In the genomic region with DNA sequence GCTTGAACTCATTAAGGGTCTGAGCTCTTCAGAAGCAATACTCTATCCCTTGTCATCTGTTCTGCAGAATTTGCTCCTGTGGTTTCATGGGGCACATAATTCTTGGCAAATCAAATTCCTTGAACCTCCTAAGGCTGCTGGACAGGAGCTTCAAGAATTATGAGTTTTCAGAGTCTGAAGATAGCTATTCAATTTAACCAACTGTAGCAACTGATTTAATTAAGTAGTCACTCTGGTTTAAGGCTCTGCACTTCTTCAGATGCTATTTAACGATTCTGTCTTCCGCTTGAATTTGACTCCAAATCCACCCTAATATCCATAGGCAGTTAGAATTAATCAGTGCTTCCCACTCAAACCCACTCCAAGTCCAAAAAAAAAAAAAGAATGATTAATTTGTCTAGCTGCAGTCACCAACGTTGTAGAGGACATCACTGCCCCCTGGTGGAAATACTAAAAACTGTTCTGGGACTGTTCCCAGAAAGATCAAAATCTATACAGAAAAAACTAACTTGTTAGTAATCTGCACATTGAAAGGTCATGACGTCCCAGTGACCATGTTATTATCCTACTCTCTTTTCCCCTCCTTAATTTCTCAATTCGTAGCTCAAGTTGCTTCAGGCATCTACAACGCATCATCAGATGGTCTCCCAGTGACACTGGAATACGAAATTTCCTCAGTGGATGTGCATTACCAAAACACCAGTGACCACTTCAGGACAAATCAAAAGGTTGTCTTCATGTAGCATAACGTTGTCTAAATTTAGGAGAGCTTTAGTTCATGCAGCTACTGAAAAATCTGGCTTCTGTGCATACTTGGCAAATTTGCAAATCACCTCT, we compare ENCODE assay signal across 9 cellular contexts.
DNase-seq lines count a peak whose midpoint lies in the region; ATAC-seq, FAIRE-seq and TF ChIP-seq lines count a peak whose summit lies in the region.
"Had no signal": no experiment of that assay in that cellular context is flagged by ENCODE, and none has a peak within 500 bp of the region (broad histone marks: within the 10 kb centered on the region; RNA-seq: fewer than 3 reads in every experiment).

No MANE protein-coding gene starts in this region.

- FAIRE-seq in HepG2 (lab: Jason Lieb, UNC) = peak; percentile 21

- TF ChIP-seq EP300 in HepG2 (IDR thresholded peaks at IDR 0.05; ENCODE audit: low read depth in 2 of 2, low read length in 2 of 2) = no peak
- no peak for TF ChIP-seq EP300 in HepG2 (CRISPR knock-in tag; IDR thresholded peaks at IDR 0.05; ENCODE audit: borderline replicate concordance)

- 14% methylated on average over 8 of the region's 8 CpGs for WGBS in HepG2 (ENCODE audit: low lambda C conversion rate)

- H2AFZ ChIP-seq in HCT116 (ENCODE audit: low read depth, low read length, poor library complexity, severe bottlenecking) (no peak overlapping the region), HepG2 (ENCODE audit: low read length) (no peak overlapping the region)

- H3K9me2 ChIP-seq in HCT116 (ENCODE audit: insufficient read depth) = no peaks in the 10 kb centered on the region

- no peaks in the 10 kb centered on the region for H3K79me2 ChIP-seq in HCT116 (ENCODE audit: insufficient read depth, low read length)
- no peaks in the 10 kb centered on the region for H3K79me2 ChIP-seq in HepG2 (ENCODE audit: insufficient read depth, low read length)

- intact Hi-C loops in HCT116 (cut with micrococcal nuclease) = loop anchor here (1.0 to 5.0 kb wide), 4 partner anchors 151 to 945 kb away; no protein-coding TSS in a partner anchor
- intact Hi-C loops in breast epithelium (cut with DNase I; ENCODE audit: low total_unique reads) = no loop called here
- intact Hi-C loops in HepG2 (cut with micrococcal nuclease; ENCODE audit: unreplicated experiment) = loop anchor here (1.0 kb wide), 2 partner anchors 352 to 946 kb away; no protein-coding TSS in a partner anchor
- intact Hi-C loops in activated CD4-positive, alpha-beta memory T cell treated with anti-CD3 and anti-CD28 coated beads for 36 hours (cut with micrococcal nuclease) = loop anchor here (1.0 to 10.0 kb wide), 4 partner anchors 128 to 1136 kb away; a partner anchor contains a TSS

- RAD21 ChIA-PET in HCT116 (lab: Charles Lee; ENCODE audit: low non-redundant PET in 1 of 2, low total read pairs in 2 of 2, uncharacterized antibody in 2 of 2, unreplicated experiment in 2 of 2) = interaction anchor here (0.7 to 1.8 kb wide), 6 partner anchors 151 to 352 kb away, joined by 3 to 15 read pairs (median 6); a partner anchor contains a TSS

- no peak overlapping the region for H3K27ac ChIP-seq in HCT116 (ENCODE audit: low read depth, low read length)
- no peak overlapping the region for H3K27ac ChIP-seq in breast epithelium
- no peak overlapping the region for H3K27ac ChIP-seq in HepG2 (ENCODE audit: extremely low read length, insufficient read depth, low read length)

- no peak overlapping the region for H3K4me3 Mint-ChIP-seq in activated CD4-positive, alpha-beta memory T cell treated with anti-CD3 and anti-CD28 coated beads for 36 hours
- H3K4me3 Mint-ChIP-seq: CD8-positive, alpha-beta memory T cell had no signal

- peak; percentile 61; the same call in 1 of the 2 replicates for ATAC-seq in HCT116
- peak; percentile 46; the same call in 2 of the 3 replicates for ATAC-seq in HepG2
- no peak for ATAC-seq in GM18498 (IDR thresholded peaks at IDR 0.05; ENCODE audit: unreplicated experiment)

- H4K20me1 ChIP-seq in HCT116 (ENCODE audit: insufficient read depth) (no peaks in the 10 kb centered on the region), HepG2 (ENCODE audit: insufficient read depth, low read length) (no peaks in the 10 kb centered on the region)

- POLR2A ChIA-PET in HCT116 (lab: Charles Lee) (interaction anchor here (1.7 kb wide), 1 partner anchor 151 kb away, joined by 5 read pairs; no protein-coding TSS in a partner anchor), HepG2 (lab: Yijun Ruan, JAX) (no interaction called here)
- POLR2A ChIA-PET in activated CD4-positive, alpha-beta memory T cell treated with anti-CD3 and anti-CD28 coated beads for 36 hours (lab: Charles Lee) = no interaction called here

- no peaks in the 10 kb centered on the region for H3K9me3 ChIP-seq in HCT116 (ENCODE audit: control insufficient read depth in 1 of 2, insufficient read depth in 1 of 2, low read depth in 1 of 2, low read length in 2 of 2)
- H3K9me3 ChIP-seq in breast epithelium = no peaks in the 10 kb centered on the region
- H3K9me3 ChIP-seq in HepG2 (ENCODE audit: low read length) = no peaks in the 10 kb centered on the region

- H3K4me1 ChIP-seq in HCT116 (ENCODE audit: control insufficient read depth in 1 of 2, insufficient read depth in 2 of 2, low read length in 2 of 2) (no peaks in the 10 kb centered on the region), breast epithelium (no peaks in the 10 kb centered on the region), HepG2 (ENCODE audit: insufficient read depth, low read length) (no peaks in the 10 kb centered on the region)

- no peak overlapping the region for H3K27ac Mint-ChIP-seq in activated CD4-positive, alpha-beta memory T cell treated with anti-CD3 and anti-CD28 coated beads for 36 hours
- H3K27ac Mint-ChIP-seq: CD8-positive, alpha-beta memory T cell had no signal

- H3K27me3 ChIP-seq in HCT116 (ENCODE audit: insufficient read depth, low read length) (no peaks in the 10 kb centered on the region), breast epithelium (no peaks in the 10 kb centered on the region), HepG2 (ENCODE audit: control insufficient read depth in 1 of 2, insufficient read depth in 2 of 2, low read length in 2 of 2) (no peaks in the 10 kb centered on the region; a peak in 1 of 5 replicates)

- H3K9me3 Mint-ChIP-seq in activated CD4-positive, alpha-beta memory T cell treated with anti-CD3 and anti-CD28 coated beads for 36 hours = no peaks in the 10 kb centered on the region
- H3K9me3 Mint-ChIP-seq: CD8-positive, alpha-beta memory T cell had no signal

- in situ Hi-C loops in HepG2 (cut with HindIII; ENCODE audit: extremely low pct_ligation_motif_present, low pct_unique_long_range_greater_than_20kb) = loop anchor here (10.0 to 25.0 kb wide), 2 partner anchors 348 to 936 kb away; no protein-coding TSS in a partner anchor

- peak; percentile 8 for DNase-seq in NCI-H2196 (lab: John Stamatoyannopoulos, UW; ENCODE audit: unreplicated experiment)
- no peak for DNase-seq in NCI-H2196 treated with DMSO at 0.1 percent for 48 hours (lab: John Stamatoyannopoulos, UW; ENCODE audit: unreplicated experiment)
- DNase-seq in HCT116 (ENCODE audit: low read depth, low spot score) = peak; percentile 22
- peak; percentile 69 for DNase-seq in NCI-H82 treated with DMSO at 0.1 percent for 48 hours (lab: John Stamatoyannopoulos, UW; ENCODE audit: unreplicated experiment)
- no peak for DNase-seq in breast epithelium (ENCODE audit: low spot score in 2 of 2)
- peak; percentile 24 for DNase-seq in HepG2 (ENCODE audit: low spot score)
- no peak for DNase-seq in activated CD4-positive, alpha-beta memory T cell treated with anti-CD3 and anti-CD28 coated beads for 36 hours

- TF ChIP-seq CTCF in HCT116 (IDR thresholded peaks at IDR 0.05 in 2 of 3, conservative IDR thresholded peaks at IDR 0.05 in 1 of 3; ENCODE audit: borderline replicate concordance in 1 of 3, insufficient read depth in 1 of 3, low read depth in 2 of 3, low read length in 2 of 3) = peak; percentile 35 to 74 (median 60); a peak in 5 of 6 replicates
- peak in 2 of 3 donors; percentile 15 to 18 for TF ChIP-seq CTCF in breast epithelium (IDR thresholded peaks at IDR 0.05)
- TF ChIP-seq CTCF in HepG2 (CRISPR knock-in tag; IDR thresholded peaks at IDR 0.05) = peak; percentile 50

- no TSS peak for BruUV-seq in HCT116 (replicated peaks; lab: Mats Ljungman, UMichigan)
- no TSS peak for BruUV-seq in HepG2 (replicated peaks; lab: Mats Ljungman, UMichigan)

- peak; percentile 70 for TF ChIP-seq RAD21 in HCT116 (IDR thresholded peaks at IDR 0.05; ENCODE audit: low read depth)
- TF ChIP-seq RAD21 in HepG2 (CRISPR knock-in tag; IDR thresholded peaks at IDR 0.05) = no peak

- H3K36me3 Mint-ChIP-seq in activated CD4-positive, alpha-beta memory T cell treated with anti-CD3 and anti-CD28 coated beads for 36 hours = no peaks in the 10 kb centered on the region
- H3K36me3 Mint-ChIP-seq: CD8-positive, alpha-beta memory T cell had no signal

- CTCF ChIA-PET in HCT116 (lab: Charles Lee) = interaction anchor here (0.8 to 4.6 kb wide), 17 partner anchors 9 to 946 kb away, joined by 3 to 99 read pairs (median 4); a partner anchor contains a TSS
- CTCF ChIA-PET in HepG2 (lab: Yijun Ruan, JAX; ENCODE audit: low intra/inter-chr PET ratio, low total read pairs) = interaction anchor here (1.0 kb wide), 1 partner anchor 945 kb away, joined by 4 read pairs; no protein-coding TSS in a partner anchor
- CTCF ChIA-PET in activated CD4-positive, alpha-beta memory T cell treated with anti-CD3 and anti-CD28 coated beads for 36 hours (lab: Charles Lee) = interaction anchor here (0.6 to 4.7 kb wide), 35 partner anchors 10 to 946 kb away, joined by 3 to 38 read pairs (median 3); no protein-coding TSS in a partner anchor

- H3K27me3 Mint-ChIP-seq in activated CD4-positive, alpha-beta memory T cell treated with anti-CD3 and anti-CD28 coated beads for 36 hours = peaks cover 6% of the 10 kb centered on the region

- H3K4me3 ChIP-seq in HCT116 (replicated peaks in 1 of 2; ENCODE audit: low read depth in 1 of 2, low read length in 2 of 2) (no peak overlapping the region), breast epithelium (no peak overlapping the region), HepG2 (replicated peaks in 1 of 3; ENCODE audit: insufficient read depth in 1 of 3, low read depth in 2 of 3, low read length in 3 of 3) (no peak overlapping the region)

- no peak for TF ChIP-seq POLR2A in HCT116 (IDR thresholded peaks at IDR 0.05; ENCODE audit: borderline replicate concordance, extremely low read depth, insufficient read depth, insufficient read length)
- no peak for TF ChIP-seq POLR2A in breast epithelium (IDR thresholded peaks at IDR 0.05)
- no peak for TF ChIP-seq POLR2A in HepG2 (IDR thresholded peaks at IDR 0.05; ENCODE audit: insufficient read depth in 1 of 2, low read depth in 2 of 2, low read length in 2 of 2)

- H3K36me3 ChIP-seq in HCT116 (ENCODE audit: control insufficient read depth in 1 of 2, insufficient read depth in 2 of 2, low read length in 2 of 2) (no peaks in the 10 kb centered on the region), breast epithelium (no peaks in the 10 kb centered on the region), HepG2 (replicated peaks in 1 of 2; ENCODE audit: control insufficient read depth in 1 of 2, insufficient read depth in 2 of 2, low read length in 2 of 2) (no peaks in the 10 kb centered on the region)

- H3K9ac ChIP-seq in HCT116 (ENCODE audit: low read length) (no peak overlapping the region), HepG2 (ENCODE audit: insufficient read depth, low read depth, low read length) (no peak overlapping the region)

- no peaks in the 10 kb centered on the region for H3K4me1 Mint-ChIP-seq in activated CD4-positive, alpha-beta memory T cell treated with anti-CD3 and anti-CD28 coated beads for 36 hours (ENCODE audit: low read depth)

- H3K4me2 ChIP-seq in HCT116 (ENCODE audit: low read length) = no peak overlapping the region
- H3K4me2 ChIP-seq in HepG2 (ENCODE audit: low read depth, low read length) = no peak overlapping the region

TF ChIP-seq in HCT116, 20 proteins besides CTCF, POLR2A, EP300 and RAD21 (continues in another document):
- TF ChIP-seq EZH2phosphoT487 (IDR thresholded peaks at IDR 0.05; ENCODE audit: borderline replicate concordance) = no peak

TF ChIP-seq in HepG2, 621 proteins besides CTCF, POLR2A, EP300 and RAD21 (continues in another document):
- no peak for TF ChIP-seq ZNF136 (CRISPR knock-in tag; IDR thresholded peaks at IDR 0.05; ENCODE audit: low read depth)

Comparison
In these comparisons a context has a peak if more than half of its experiments do, and no peak if none do; other contexts are left out.
1. DNase-seq: peak in NCI-H2196 (single experiment), HCT116 (single experiment), NCI-H82 treated with DMSO at 0.1 percent for 48 hours (single experiment) and HepG2 (single experiment); none in NCI-H2196 treated with DMSO at 0.1 percent for 48 hours (single experiment), breast epithelium (0 of 2) and activated CD4-positive, alpha-beta memory T cell treated with anti-CD3 and anti-CD28 coated beads for 36 hours (single experiment).
2. Peak in every context shown above with its lines, with median percentiles within 50 percentile points of each other: CTCF ChIP-seq.